ENCODE assay signal across 1 cellular context in genomic region chr11:9264381-9265210, GRCh38.
TF ChIP-seq lines count a peak whose summit lies in the region.

No MANE protein-coding gene starts in this region.

TF ChIP-seq in HEK293, 187 proteins besides CTCF, POLR2A, EP300 and RAD21 (continued from another document):
- no peak for TF ChIP-seq ZNF146 (tag by site-specific recombination; IDR thresholded peaks at IDR 0.05)
- no peak for TF ChIP-seq GLIS1 (tag by site-specific recombination; IDR thresholded peaks at IDR 0.05)
- no peak for TF ChIP-seq ZNF510 (tag by site-specific recombination; IDR thresholded peaks at IDR 0.05; ENCODE audit: insufficient replicate concordance)
- TF ChIP-seq ZNF239 (tag by site-specific recombination; IDR thresholded peaks at IDR 0.05), result no peak
- TF ChIP-seq BCL11A (tag by site-specific recombination; IDR thresholded peaks at IDR 0.05; ENCODE audit: low read depth), result no peak
- no peak for TF ChIP-seq BCL6B (tag by site-specific recombination; IDR thresholded peaks at IDR 0.05)
- no peak for TF ChIP-seq HIC1 (tag by site-specific recombination; IDR thresholded peaks at IDR 0.05)
- no peak for TF ChIP-seq ZNF19 (tag by site-specific recombination; IDR thresholded peaks at IDR 0.05; ENCODE audit: low read depth)
